Comparison of ENCODE assay signal across 8 cellular contexts in genomic region chr16:89360760-89361435, GRCh38.
DNase-seq lines count a peak whose midpoint lies in the region; ATAC-seq lines count a peak whose summit lies in the region.

No MANE protein-coding gene starts in this region.

- H2BK120ac ChIP-seq in mesenchymal stem cell (ENCODE audit: low read depth, low read length): no peak overlapping the region

- no peaks in the 10 kb centered on the region for H3K9me3 ChIP-seq in mesenchymal stem cell (ENCODE audit: control insufficient read depth, low read length)

- peak overlapping the region in 1 of 2 experiments; percentile 90 for H3K23ac ChIP-seq in mesenchymal stem cell (ENCODE audit: low read length in 2 of 2)

- H3K36me3 Mint-ChIP-seq in activated T-cell treated with anti-CD3 and anti-CD28 coated beads, Interleukin-2, amount 50 U/mL, for 24 hours (ENCODE audit: low read depth): peaks cover 62% of the 10 kb centered on the region

- H3K36me3 ChIP-seq in mesenchymal stem cell (ENCODE audit: control insufficient read depth in 1 of 2, insufficient read depth in 2 of 2, low read depth in 1 of 2, low read length in 2 of 2): peaks cover 15% of the 10 kb centered on the region in 2 experiments

- ATAC-seq in GM19463 (IDR thresholded peaks at IDR 0.05; ENCODE audit: unreplicated experiment): peak; percentile 43
- ATAC-seq in stimulated activated naive CD8-positive, alpha-beta T cell treated with anti-CD3 and anti-CD28 coated beads, Interleukin-15, amount 100 ng/mL, for 72 hours: peak; percentile 94

- H3K27me3 ChIP-seq in mesenchymal stem cell (ENCODE audit: control insufficient read depth in 1 of 2, insufficient read depth in 1 of 2, low read length in 2 of 2): no peaks in the 10 kb centered on the region

- peak overlapping the region; percentile 17 for H3K4me3 Mint-ChIP-seq in activated T-cell treated with anti-CD3 and anti-CD28 coated beads, Interleukin-2, amount 50 U/mL, for 24 hours
- H3K4me3 Mint-ChIP-seq in stimulated activated naive CD8-positive, alpha-beta T cell treated with anti-CD3 and anti-CD28 coated beads, Interleukin-15, amount 100 ng/mL, for 72 hours: peak overlapping the region; percentile 79 to 84

- H3K9me3 Mint-ChIP-seq in activated T-cell treated with anti-CD3 and anti-CD28 coated beads, Interleukin-2, amount 50 U/mL, for 24 hours: no peaks in the 10 kb centered on the region
- H3K9me3 Mint-ChIP-seq in stimulated activated naive CD8-positive, alpha-beta T cell treated with anti-CD3 and anti-CD28 coated beads, Interleukin-15, amount 100 ng/mL, for 72 hours: no peaks in the 10 kb centered on the region

- H3K14ac ChIP-seq in mesenchymal stem cell (ENCODE audit: low read length in 2 of 2): peak overlapping the region in 1 of 2 experiments; percentile 81

- H3K4me2 ChIP-seq in mesenchymal stem cell (ENCODE audit: low read length, poor library complexity, severe bottlenecking): no peak overlapping the region

- peaks cover 47% of the 10 kb centered on the region for H3K4me1 ChIP-seq in mesenchymal stem cell (ENCODE audit: control insufficient read depth, insufficient read depth, low read depth, low read length)

- H2BK5ac ChIP-seq in mesenchymal stem cell (ENCODE audit: low read depth, low read length, poor library complexity, severe bottlenecking): no peak overlapping the region

- no peak overlapping the region for H2BK15ac ChIP-seq in mesenchymal stem cell (ENCODE audit: low read depth, poor library complexity, severe bottlenecking)

- peak overlapping the region in 1 of 2 experiments; percentile 18 for H3K18ac ChIP-seq in mesenchymal stem cell (ENCODE audit: low read depth in 1 of 2, low read length in 2 of 2)

- 87% methylated on average over 11 of the region's 12 CpGs for WGBS in mesenchymal stem cell

- peak overlapping the region; percentile 45 for H4K91ac ChIP-seq in mesenchymal stem cell (ENCODE audit: low read length)

- peak; percentile 91 for DNase-seq in Jurkat, Clone E6-1 (ENCODE audit: low read depth, low spot score)
- peak; percentile 80 for DNase-seq in activated T-cell treated with anti-CD3 and anti-CD28 coated beads, Interleukin-2, amount 50 U/mL, for 24 hours
- DNase-seq in mesenchymal stem cell: no peak
- DNase-seq in stimulated activated naive CD8-positive, alpha-beta T cell treated with anti-CD3 and anti-CD28 coated beads, Interleukin-15, amount 100 ng/mL, for 72 hours: peak; percentile 77 to 91
- DNase-seq in LoVo (ENCODE audit: low spot score): no peak
- no peak for DNase-seq in hypothalamus (lab: John Stamatoyannopoulos, UW)
- DNase-seq in NCI-H1436 treated with DMSO at 0.1 percent for 48 hours (lab: John Stamatoyannopoulos, UW): no peak

- H3K4ac ChIP-seq in mesenchymal stem cell (ENCODE audit: low read depth in 1 of 2, low read length in 2 of 2): no peak overlapping the region

- H3K79me1 ChIP-seq in mesenchymal stem cell (replicated peaks; ENCODE audit: low read length, poor library complexity, severe bottlenecking): peaks cover 22% of the 10 kb centered on the region

- no peak overlapping the region for H4K8ac ChIP-seq in mesenchymal stem cell (ENCODE audit: low read length)

- no peak overlapping the region for H2BK12ac ChIP-seq in mesenchymal stem cell (ENCODE audit: low read length in 2 of 2)

- H3K27ac ChIP-seq in mesenchymal stem cell (ENCODE audit: low read length, poor library complexity, severe bottlenecking): peak overlapping the region; percentile 4

- no peaks in the 10 kb centered on the region for H3K27me3 Mint-ChIP-seq in activated T-cell treated with anti-CD3 and anti-CD28 coated beads, Interleukin-2, amount 50 U/mL, for 24 hours
- no peaks in the 10 kb centered on the region for H3K27me3 Mint-ChIP-seq in stimulated activated naive CD8-positive, alpha-beta T cell treated with anti-CD3 and anti-CD28 coated beads, Interleukin-15, amount 100 ng/mL, for 72 hours

- H3K4me3 ChIP-seq in Jurkat, Clone E6-1 (ENCODE audit: low read length): peak overlapping the region; percentile 46
- H3K4me3 ChIP-seq in mesenchymal stem cell (ENCODE audit: insufficient read depth in 1 of 2, low read depth in 1 of 2, low read length in 2 of 2): no peak overlapping the region

- peak overlapping the region; percentile 91 for H3K27ac Mint-ChIP-seq in activated T-cell treated with anti-CD3 and anti-CD28 coated beads, Interleukin-2, amount 50 U/mL, for 24 hours
- H3K27ac Mint-ChIP-seq in stimulated activated naive CD8-positive, alpha-beta T cell treated with anti-CD3 and anti-CD28 coated beads, Interleukin-15, amount 100 ng/mL, for 72 hours: peak overlapping the region; percentile 80 to 84

- no peak overlapping the region for H2AK5ac ChIP-seq in mesenchymal stem cell (ENCODE audit: low read length, severe bottlenecking)

- H3K4me1 Mint-ChIP-seq in activated T-cell treated with anti-CD3 and anti-CD28 coated beads, Interleukin-2, amount 50 U/mL, for 24 hours (ENCODE audit: low read depth): peaks cover 95% of the 10 kb centered on the region
- peaks cover 100% of the 10 kb centered on the region for H3K4me1 Mint-ChIP-seq in stimulated activated naive CD8-positive, alpha-beta T cell treated with anti-CD3 and anti-CD28 coated beads, Interleukin-15, amount 100 ng/mL, for 72 hours

- H2AFZ ChIP-seq in mesenchymal stem cell (ENCODE audit: low read depth, low read length): no peak overlapping the region

- H3K9ac ChIP-seq in mesenchymal stem cell (ENCODE audit: low read length): no peak overlapping the region

Comparison
In these comparisons a context has a peak if more than half of its experiments do, and no peak if none do; other contexts are left out.
1. DNase-seq: peak in Jurkat, Clone E6-1 (single experiment), activated T-cell treated with anti-CD3 and anti-CD28 coated beads, Interleukin-2, amount 50 U/mL, for 24 hours (single experiment) and stimulated activated naive CD8-positive, alpha-beta T cell treated with anti-CD3 and anti-CD28 coated beads, Interleukin-15, amount 100 ng/mL, for 72 hours (2 of 2); none in mesenchymal stem cell (single experiment), LoVo (single experiment), hypothalamus (0 of 51) and NCI-H1436 treated with DMSO at 0.1 percent for 48 hours (single experiment).